Comparison of ENCODE assay signal across 18 cellular contexts in genomic region chr4:99669084-99669483, GRCh38. TPM values are rescaled to one million over a fixed set of nuclear protein-coding genes. Genes with fewer than 3 reads are reported as not detected.
"Had no signal": no experiment of that assay in that cellular context is flagged by ENCODE, and none has a peak within 500 bp of the region (broad histone marks: within the 10 kb centered on the region; RNA-seq: fewer than 3 reads in every experiment).

No MANE protein-coding gene starts in this region.

- H3K27me3 Mint-ChIP-seq: type B pancreatic cell had no signal

- H3K4me1 Mint-ChIP-seq: activated CD4-positive, alpha-beta T cell treated with anti-CD3 and anti-CD28 coated beads, Interleukin-2, amount 10 ng/mL, durations not matched to agents 7 days and 5 days; activated naive CD4-positive, alpha-beta T cell treated with anti-CD3 and anti-CD28 coated beads, Interleukin-2, amount 50 U/mL, for 24 hours; mesothelial cell of epicardium had no signal

- ATAC-seq: activated T-cell treated with anti-CD3 and anti-CD28 coated beads, Interleukin-2, amount 50 U/mL, for 4 hours; left colon had no signal

- H3K36me3 ChIP-seq: suprapubic skin had no signal

- H3K36me3 Mint-ChIP-seq: mesothelial cell of epicardium, type B pancreatic cell had no signal

- H3K27ac Mint-ChIP-seq: activated CD4-positive, alpha-beta T cell treated with anti-CD3 and anti-CD28 coated beads, Interleukin-2, amount 10 ng/mL, durations not matched to agents 7 days and 5 days; activated naive CD4-positive, alpha-beta T cell treated with anti-CD3 and anti-CD28 coated beads, Interleukin-2, amount 50 U/mL, for 24 hours; mesothelial cell of epicardium; nephron; stimulated activated naive CD8-positive, alpha-beta T cell treated with anti-CD3 and anti-CD28 coated beads, Interleukin-15, Interleukin-2, amounts not matched to agents 100 ng/mL and 50 ng/mL, for 24 hours; type B pancreatic cell had no signal

- H3K4me1 ChIP-seq: suprapubic skin had no signal

- H3K27me3 ChIP-seq: suprapubic skin had no signal

- H3K4me3 ChIP-seq: lung, suprapubic skin had no signal

- H3K4me3 Mint-ChIP-seq: activated CD4-positive, alpha-beta T cell treated with anti-CD3 and anti-CD28 coated beads, Interleukin-2, amount 10 ng/mL, durations not matched to agents 7 days and 5 days; activated naive CD4-positive, alpha-beta T cell treated with anti-CD3 and anti-CD28 coated beads, Interleukin-2, amount 50 U/mL, for 24 hours; activated T-cell treated with anti-CD3 and anti-CD28 coated beads, Interleukin-2, amount 50 U/mL, for 4 hours; mesothelial cell of epicardium; nephron; stimulated activated naive CD8-positive, alpha-beta T cell treated with anti-CD3 and anti-CD28 coated beads, Interleukin-15, Interleukin-2, amounts not matched to agents 100 ng/mL and 50 ng/mL, for 24 hours; type B pancreatic cell had no signal

- H3K27ac ChIP-seq: suprapubic skin had no signal

- DNase-seq: activated CD4-positive, alpha-beta T cell treated with anti-CD3 and anti-CD28 coated beads, Interleukin-2, amount 10 ng/mL, durations not matched to agents 7 days and 5 days; activated CD8-positive, alpha-beta memory T cell treated with anti-CD3 and anti-CD28 coated beads, Interleukin-2, amount 50 U/mL, for 4 hours; activated gamma-delta T cell; activated T-cell treated with anti-CD3 and anti-CD28 coated beads, Interleukin-2, amount 50 U/mL, for 4 hours; cerebellar nuclear complex; effector CD4-positive, alpha-beta T cell; left colon; nucleus accumbens; retina; stimulated activated CD4-positive, alpha-beta T cell treated with anti-CD3 and anti-CD28 coated beads, Interleukin-15, amount 100 ng/mL, for 24 hours; stimulated activated CD4-positive, alpha-beta T cell treated with anti-CD3 and anti-CD28 coated beads, Interleukin-2, amount 100 ng/mL, for 48 hours had no signal

- H3K9me3 ChIP-seq: suprapubic skin had no signal

RNA-seq across cellular contexts. Expression of gene C4orf54, which starts 11.5 kb away (rescaled TPM):
- total RNA-seq: activated CD4-positive, alpha-beta T cell treated with anti-CD3 and anti-CD28 coated beads, Interleukin-2, amount 10 ng/mL, durations not matched to agents 7 days and 5 days; activated T-cell treated with anti-CD3 and anti-CD28 coated beads, Interleukin-2, amount 50 U/mL, for 4 hours; suprapubic skin had no signal
